ENCODE assay signal across 8 cellular contexts in the genomic region with DNA sequence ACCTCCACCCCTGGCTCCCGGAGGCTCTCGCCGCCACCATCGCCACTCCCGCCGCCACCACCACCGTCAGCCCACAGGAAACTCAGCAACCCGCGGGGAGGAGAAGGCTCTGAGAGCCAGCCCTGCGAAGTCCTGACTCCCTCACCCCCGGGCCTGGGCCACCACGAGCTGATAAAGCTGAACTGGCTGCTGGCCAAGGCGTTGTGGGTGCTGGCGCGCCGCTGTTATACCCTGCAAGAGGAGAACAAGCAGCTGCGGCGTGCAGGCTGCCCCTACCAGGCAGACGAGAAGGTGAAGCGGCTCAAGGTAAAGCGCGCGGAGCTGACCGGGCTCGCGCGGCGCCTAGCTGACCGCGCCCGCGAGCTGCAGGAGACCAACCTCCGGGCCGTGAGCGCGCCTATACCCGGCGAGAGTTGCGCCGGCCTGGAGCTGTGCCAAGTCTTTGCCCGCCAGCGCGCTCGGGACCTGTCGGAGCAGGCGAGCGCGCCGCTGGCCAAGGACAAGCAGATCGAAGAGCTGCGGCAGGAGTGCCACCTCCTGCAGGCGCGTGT. TPM values are rescaled to one million over a fixed set of nuclear protein-coding genes. Genes with fewer than 3 reads are reported as not detected.
DNase-seq lines count a peak whose midpoint lies in the region; ATAC-seq and TF ChIP-seq lines count a peak whose summit lies in the region.
"Not testable (repeated sequence)": the region's sequence is repeated elsewhere in the genome, so short reads cannot be mapped to it uniquely, and the experiment has no call there.

No MANE protein-coding gene starts in this region.

- intact Hi-C loops in CD8-positive, alpha-beta T cell (cut with DNase I, micrococcal nuclease); Panc1 (cut with micrococcal nuclease; ENCODE audit: unreplicated experiment); body of pancreas (cut with DNase I); right cardiac atrium (cut with DNase I): not testable (repeated sequence)

- H3K9me3 Mint-ChIP-seq in CD8-positive, alpha-beta T cell; activated CD8-positive, alpha-beta T cell treated with anti-CD3 and anti-CD28 coated beads, Interleukin-2, amount 10 ng/mL, durations not matched to agents 7 days and 5 days (ENCODE audit: insufficient read depth); naive B cell; stimulated activated memory B cell treated with anti-CD40 and anti-IgM and Interleukin-4, amounts not matched to agents 10 μg/mL and 1 μg/mL and 100 μg/mL, for 72 hours: not testable (repeated sequence)

- TF ChIP-seq CTCF in CD8-positive, alpha-beta T cell (IDR thresholded peaks at IDR 0.05); Panc1 (IDR thresholded peaks at IDR 0.05); body of pancreas (IDR thresholded peaks at IDR 0.05): not testable (repeated sequence)

- H3K27ac Mint-ChIP-seq in CD8-positive, alpha-beta T cell; activated CD8-positive, alpha-beta T cell treated with anti-CD3 and anti-CD28 coated beads, Interleukin-2, amount 10 ng/mL, durations not matched to agents 7 days and 5 days; naive B cell; stimulated activated memory B cell treated with anti-CD40 and anti-IgM and Interleukin-4, amounts not matched to agents 10 μg/mL and 1 μg/mL and 100 μg/mL, for 72 hours: not testable (repeated sequence)

- H3K4me1 Mint-ChIP-seq in CD8-positive, alpha-beta T cell (ENCODE audit: low read depth); activated CD8-positive, alpha-beta T cell treated with anti-CD3 and anti-CD28 coated beads, Interleukin-2, amount 10 ng/mL, durations not matched to agents 7 days and 5 days (ENCODE audit: low read depth); naive B cell; stimulated activated memory B cell treated with anti-CD40 and anti-IgM and Interleukin-4, amounts not matched to agents 10 μg/mL and 1 μg/mL and 100 μg/mL, for 72 hours: not testable (repeated sequence)

- not testable (repeated sequence) for H3K27me3 Mint-ChIP-seq in CD8-positive, alpha-beta T cell (ENCODE audit: low read depth); activated CD8-positive, alpha-beta T cell treated with anti-CD3 and anti-CD28 coated beads, Interleukin-2, amount 10 ng/mL, durations not matched to agents 7 days and 5 days (ENCODE audit: low read depth); naive B cell; stimulated activated memory B cell treated with anti-CD40 and anti-IgM and Interleukin-4, amounts not matched to agents 10 μg/mL and 1 μg/mL and 100 μg/mL, for 72 hours

- ATAC-seq in CD8-positive, alpha-beta T cell = peak; percentile 62
- ATAC-seq in HG02678 (IDR thresholded peaks at IDR 0.05; ENCODE audit: unreplicated experiment) = peak; percentile 21
- peak; percentile 49 for ATAC-seq in Panc1
- ATAC-seq in activated CD8-positive, alpha-beta T cell treated with anti-CD3 and anti-CD28 coated beads, Interleukin-2, amount 10 ng/mL, durations not matched to agents 7 days and 5 days = peak; percentile 41
- ATAC-seq in body of pancreas = peak; percentile 50
- peak; percentile 2 to 23 for ATAC-seq in right cardiac atrium
- ATAC-seq in naive B cell (ENCODE audit: low read depth in 2 of 2) = peak; percentile 29
- ATAC-seq in stimulated activated memory B cell treated with anti-CD40 and anti-IgM and Interleukin-4, amounts not matched to agents 10 μg/mL and 1 μg/mL and 100 μg/mL, for 72 hours = peak; percentile 34

- WGBS in body of pancreas, 2 donors = no CpG with 5 or more reads among the region's 53 CpGs
- no CpG with 5 or more reads among the region's 53 CpGs for WGBS in right cardiac atrium

- not testable (repeated sequence) for H3K36me3 ChIP-seq in CD8-positive, alpha-beta T cell (ENCODE audit: insufficient read depth, low read length); Panc1 (ENCODE audit: control insufficient read depth, insufficient read depth, low read length); body of pancreas (replicated peaks in 1 of 2; ENCODE audit: insufficient read depth in 1 of 2, low read depth in 2 of 2)

- not testable (repeated sequence) for H3K36me3 Mint-ChIP-seq in CD8-positive, alpha-beta T cell; activated CD8-positive, alpha-beta T cell treated with anti-CD3 and anti-CD28 coated beads, Interleukin-2, amount 10 ng/mL, durations not matched to agents 7 days and 5 days (ENCODE audit: low read depth); naive B cell; stimulated activated memory B cell treated with anti-CD40 and anti-IgM and Interleukin-4, amounts not matched to agents 10 μg/mL and 1 μg/mL and 100 μg/mL, for 72 hours

- POLR2A ChIA-PET in CD8-positive, alpha-beta T cell (lab: Charles Lee); Panc1 (lab: Charles Lee); activated CD8-positive, alpha-beta T cell treated with anti-CD3 and anti-CD28 coated beads, Interleukin-2, amount 10 ng/mL, durations not matched to agents 7 days and 5 days (lab: Charles Lee): not testable (repeated sequence)

- H3K27ac ChIP-seq in CD8-positive, alpha-beta T cell (ENCODE audit: low read depth, low read length); Panc1 (ENCODE audit: low read length); body of pancreas; right cardiac atrium (ENCODE audit: low read length): not testable (repeated sequence)

- not testable (repeated sequence) for DNase-seq in CD8-positive, alpha-beta T cell; Panc1 (ENCODE audit: low read depth, low spot score); activated CD8-positive, alpha-beta T cell treated with anti-CD3 and anti-CD28 coated beads, Interleukin-2, amount 10 ng/mL, durations not matched to agents 7 days and 5 days; body of pancreas; right cardiac atrium; naive B cell

- H3K4me1 ChIP-seq in CD8-positive, alpha-beta T cell (ENCODE audit: insufficient read depth, low read length); Panc1 (ENCODE audit: control insufficient read depth, insufficient read depth, low read length); body of pancreas; right cardiac atrium (ENCODE audit: control insufficient read depth, insufficient read depth, low read length): not testable (repeated sequence)

- H3K27me3 ChIP-seq in CD8-positive, alpha-beta T cell (ENCODE audit: insufficient read depth, low read length); Panc1 (ENCODE audit: control insufficient read depth, insufficient read depth, low read length); body of pancreas; right cardiac atrium (ENCODE audit: control insufficient read depth, insufficient read depth): not testable (repeated sequence)

- H3K4me3 Mint-ChIP-seq in CD8-positive, alpha-beta T cell; activated CD8-positive, alpha-beta T cell treated with anti-CD3 and anti-CD28 coated beads, Interleukin-2, amount 10 ng/mL, durations not matched to agents 7 days and 5 days; naive B cell; stimulated activated memory B cell treated with anti-CD40 and anti-IgM and Interleukin-4, amounts not matched to agents 10 μg/mL and 1 μg/mL and 100 μg/mL, for 72 hours: not testable (repeated sequence)

- BruUV-seq in Panc1 (replicated peaks; lab: Mats Ljungman, UMichigan) = not testable (repeated sequence)

- in situ Hi-C loops in Panc1 (cut with HindIII; ENCODE audit: low pct_unique_long_range_greater_than_20kb, low sequenced_read_pairs) = not testable (repeated sequence)

- H3K9me3 ChIP-seq in CD8-positive, alpha-beta T cell (ENCODE audit: low read length); Panc1 (ENCODE audit: control insufficient read depth, insufficient read depth, low read depth, low read length); body of pancreas; right cardiac atrium (ENCODE audit: control insufficient read depth, low read length): not testable (repeated sequence)

- CTCF ChIA-PET in CD8-positive, alpha-beta T cell (lab: Charles Lee); Panc1 (lab: Charles Lee); activated CD8-positive, alpha-beta T cell treated with anti-CD3 and anti-CD28 coated beads, Interleukin-2, amount 10 ng/mL, durations not matched to agents 7 days and 5 days (lab: Charles Lee): not testable (repeated sequence)

- TF ChIP-seq POLR2A in body of pancreas (IDR thresholded peaks at IDR 0.05) = not testable (repeated sequence)

- not testable (repeated sequence) for H3K4me3 ChIP-seq in CD8-positive, alpha-beta T cell (ENCODE audit: low read depth, low read length); Panc1 (ENCODE audit: low read depth in 2 of 2, low read length in 2 of 2); body of pancreas; right cardiac atrium (ENCODE audit: low read length)

RNA-seq across cellular contexts. Expression of gene RIMBP3B, which starts 1.3 kb away (rescaled TPM):
- total RNA-seq in CD8-positive, alpha-beta T cell = under 1 TPM in 1 of 2 experiments, not detected in 1; 0.17 TPM
- total RNA-seq in Panc1 (2021; ENCODE audit: unreplicated experiment) (0.54 TPM), body of pancreas (not detected), right cardiac atrium (under 1 TPM in 3 of 4 donors, not detected in 1; 0.06 to 0.14 (median 0.08) TPM)
- polyA plus RNA-seq in Panc1 (2012; ENCODE audit: insufficient read length) = not detected
- total RNA-seq in activated CD8-positive, alpha-beta T cell treated with anti-CD3 and anti-CD28 coated beads, Interleukin-2, amount 10 ng/mL, durations not matched to agents 7 days and 5 days = under 1 TPM; 0.18 to 0.68 TPM
- polyA plus RNA-seq in right cardiac atrium (not detected), naive B cell (ENCODE audit: low read depth in 6 of 6) (under 1 TPM in 4 of 6 donors, not detected in 2; 0.10 to 0.21 (median 0.16) TPM)

RNA-seq across cellular contexts. Expression of gene HIC2, which starts 32.3 kb away (rescaled TPM):
- total RNA-seq in CD8-positive, alpha-beta T cell = 10 to 100 TPM; 12.5 TPM
- total RNA-seq in Panc1 (2021; ENCODE audit: unreplicated experiment) (7.3 TPM), body of pancreas (1 to 10 TPM; 2.9 to 4.0 TPM), right cardiac atrium (1 to 10 TPM; 1.1 to 2.1 (median 1.8) TPM)
- polyA plus RNA-seq in Panc1 (2012; ENCODE audit: insufficient read length) = 4.0 TPM
- total RNA-seq in activated CD8-positive, alpha-beta T cell treated with anti-CD3 and anti-CD28 coated beads, Interleukin-2, amount 10 ng/mL, durations not matched to agents 7 days and 5 days = 1 to 10 TPM; 4.1 to 4.8 TPM
- polyA plus RNA-seq in right cardiac atrium (1.7 TPM), naive B cell (ENCODE audit: low read depth in 6 of 6) (1 to 10 TPM in 1 of 6 donors, under 1 TPM in 5; 0.35 to 1.3 (median 0.60) TPM)
